ENCODE assay signal across 14 cellular contexts in the genomic region with DNA sequence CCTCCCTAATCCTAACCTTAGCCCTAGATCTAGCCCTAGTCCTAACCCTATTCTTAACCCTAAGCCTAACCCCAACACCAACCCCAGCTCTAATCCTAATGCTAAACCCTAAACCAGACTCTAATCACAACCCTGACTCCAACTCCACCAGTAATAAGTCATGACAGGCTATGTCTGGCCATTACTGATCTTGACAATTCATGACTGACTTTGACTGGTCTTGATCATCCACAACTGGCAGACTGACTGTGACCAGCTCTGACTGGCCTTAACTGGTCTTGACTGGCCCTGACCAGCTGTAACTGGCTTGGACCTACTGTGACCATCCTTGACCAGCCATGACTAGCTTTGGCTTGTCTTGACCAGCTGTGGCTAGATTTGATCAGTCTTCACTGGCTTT.
DNase-seq lines count a peak whose midpoint lies in the region; ATAC-seq and TF ChIP-seq lines count a peak whose summit lies in the region.
"Had no signal": no experiment of that assay in that cellular context is flagged by ENCODE, and none has a peak within 500 bp of the region (broad histone marks: within the 10 kb centered on the region; RNA-seq: fewer than 3 reads in every experiment).

No MANE protein-coding gene starts in this region.

- H3K4me3 Mint-ChIP-seq in endodermal cell = no peak overlapping the region
- H3K4me3 Mint-ChIP-seq: CD4-positive, alpha-beta T cell; HFFc6 had no signal

- H3K9me3 Mint-ChIP-seq in endodermal cell = peaks cover 22% of the 10 kb centered on the region
- H3K9me3 Mint-ChIP-seq: CD4-positive, alpha-beta T cell; HFFc6 had no signal

- H3K27me3 Mint-ChIP-seq in endodermal cell (ENCODE audit: insufficient read depth) = peaks cover 1% of the 10 kb centered on the region
- H3K27me3 Mint-ChIP-seq: CD4-positive, alpha-beta T cell had no signal

- no peak overlapping the region for H3K27ac ChIP-seq in right atrium auricular region
- no peak overlapping the region for H3K27ac ChIP-seq in endodermal cell (ENCODE audit: low read depth, low read length)
- H3K27ac ChIP-seq: C4-2B, GM23248, HL-60 had no signal

- H3K9ac ChIP-seq in endodermal cell (ENCODE audit: extremely low read depth, low read length, poor library complexity, severe bottlenecking) = no peak overlapping the region
- H3K9ac ChIP-seq: GM23248 had no signal

- H3K9me3 ChIP-seq in right atrium auricular region = no peaks in the 10 kb centered on the region
- no peaks in the 10 kb centered on the region for H3K9me3 ChIP-seq in endodermal cell (ENCODE audit: control insufficient read depth, low read length)
- H3K9me3 ChIP-seq: Caco-2 had no signal

- H3K4me1 ChIP-seq in right atrium auricular region = no peaks in the 10 kb centered on the region
- no peaks in the 10 kb centered on the region for H3K4me1 ChIP-seq in endodermal cell (ENCODE audit: control insufficient read depth, insufficient read depth, low read length)
- H3K4me1 ChIP-seq: Caco-2 had no signal

- H3K4me3 ChIP-seq in right atrium auricular region (no peak overlapping the region), endodermal cell (ENCODE audit: low read length) (no peak overlapping the region)
- H3K4me3 ChIP-seq: GM23248 had no signal

- H3K4me1 Mint-ChIP-seq in endodermal cell = peaks cover 2% of the 10 kb centered on the region

- no peak overlapping the region for H3K27ac Mint-ChIP-seq in endodermal cell
- H3K27ac Mint-ChIP-seq: CD4-positive, alpha-beta T cell; HFFc6 had no signal

- no peaks in the 10 kb centered on the region for H3K36me3 Mint-ChIP-seq in endodermal cell (ENCODE audit: low read depth)

- DNase-seq in right atrium auricular region (ENCODE audit: low spot score) = peak; percentile 40
- no peak for DNase-seq in Right ventricle myocardium inferior (ENCODE audit: missing footprints)
- peak; percentile 0 for DNase-seq in NAMALWA (ENCODE audit: low spot score)
- DNase-seq in endodermal cell = peak; percentile 26
- DNase-seq in foreskin melanocyte = no peak
- DNase-seq in GM20000 (ENCODE audit: low spot score) = no peak
- DNase-seq: AML-193; Caco-2; CD4-positive, alpha-beta T cell; GM23248; HFFc6 had no signal

- intact Hi-C loops in Right ventricle myocardium inferior (cut with DNase I) = loop anchor here (10.0 kb wide), 1 partner anchor 691 kb away; the partner anchor contains the start of gene XIST

- ATAC-seq in Right ventricle myocardium inferior = no peak
- ATAC-seq: HCT116 had no signal

- TF ChIP-seq CTCF in right atrium auricular region (IDR thresholded peaks at IDR 0.05) (no peak), endodermal cell (conservative IDR thresholded peaks at IDR 0.05) (no peak), GM20000 (IDR thresholded peaks at IDR 0.05; ENCODE audit: extremely low read depth, missing control alignments) (no peak)

- H3K36me3 ChIP-seq in right atrium auricular region = no peaks in the 10 kb centered on the region
- H3K36me3 ChIP-seq in endodermal cell (ENCODE audit: control insufficient read depth, insufficient read depth, low read length) = no peaks in the 10 kb centered on the region

- H3K27me3 ChIP-seq in right atrium auricular region = no peaks in the 10 kb centered on the region
- no peaks in the 10 kb centered on the region for H3K27me3 ChIP-seq in endodermal cell (ENCODE audit: control insufficient read depth, insufficient read depth, low read length, poor library complexity, severe bottlenecking)

Comparison
In these comparisons a context has a peak if more than half of its experiments do, and no peak if none do; other contexts are left out.
1. DNase-seq: peak in right atrium auricular region (single experiment), NAMALWA (single experiment) and endodermal cell (single experiment); none in Right ventricle myocardium inferior (single experiment), foreskin melanocyte (single experiment) and GM20000 (single experiment).